ENCODE assay signal across 1 cellular context in the genomic region with DNA sequence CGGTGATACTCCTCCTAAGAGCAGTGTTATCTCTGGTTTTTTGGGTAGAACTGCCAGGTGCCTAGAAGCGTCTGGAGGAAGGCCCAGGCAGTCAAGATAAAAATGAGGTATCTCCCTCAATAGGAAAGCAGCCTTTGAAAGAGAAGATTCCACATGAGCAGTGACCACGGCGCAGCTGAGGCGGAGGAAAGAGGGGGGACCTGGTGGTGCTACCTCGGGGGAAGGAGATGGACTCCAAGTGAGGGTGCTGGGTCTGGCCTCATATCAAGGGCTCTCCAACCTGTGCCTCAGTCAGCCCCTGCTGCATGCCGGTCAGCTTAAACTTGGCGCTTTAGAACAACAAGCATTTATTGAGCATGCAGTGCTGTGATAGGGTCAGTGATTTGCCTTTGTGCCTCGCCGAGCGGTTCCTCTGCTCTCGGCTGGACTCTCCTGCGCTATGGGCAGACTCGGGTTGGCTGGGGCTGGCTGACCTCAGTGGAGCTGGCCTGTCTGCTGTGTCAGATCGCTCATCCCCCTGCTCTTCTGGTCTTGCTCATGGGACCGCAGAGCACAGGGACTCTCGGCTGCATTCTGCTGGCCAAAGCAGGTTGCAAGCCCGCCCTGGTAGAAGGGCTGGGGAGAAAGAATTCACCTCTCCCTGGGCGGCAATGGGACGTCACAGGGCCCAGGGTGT.
TF ChIP-seq lines count a peak whose summit lies in the region.

No MANE protein-coding gene starts in this region.

TF ChIP-seq in K562, 482 proteins besides CTCF, POLR2A, EP300 and RAD21 (continued from another document):
- TF ChIP-seq, protein P1, sequence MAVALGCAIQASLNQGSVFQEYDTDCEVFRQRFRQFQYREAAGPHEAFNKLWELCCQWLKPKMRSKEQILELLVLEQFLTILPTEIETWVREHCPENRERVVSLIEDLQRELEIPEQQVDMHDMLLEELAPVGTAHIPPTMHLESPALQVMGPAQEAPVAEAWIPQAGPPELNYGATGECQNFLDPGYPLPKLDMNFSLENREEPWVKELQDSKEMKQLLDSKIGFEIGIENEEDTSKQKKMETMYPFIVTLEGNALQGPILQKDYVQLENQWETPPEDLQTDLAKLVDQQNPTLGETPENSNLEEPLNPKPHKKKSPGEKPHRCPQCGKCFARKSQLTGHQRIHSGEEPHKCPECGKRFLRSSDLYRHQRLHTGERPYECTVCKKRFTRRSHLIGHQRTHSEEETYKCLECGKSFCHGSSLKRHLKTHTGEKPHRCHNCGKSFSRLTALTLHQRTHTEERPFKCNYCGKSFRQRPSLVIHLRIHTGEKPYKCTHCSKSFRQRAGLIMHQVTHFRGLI (CRISPR knock-in tag; IDR thresholded peaks at IDR 0.05) = no peak
- TF ChIP-seq, protein P2, sequence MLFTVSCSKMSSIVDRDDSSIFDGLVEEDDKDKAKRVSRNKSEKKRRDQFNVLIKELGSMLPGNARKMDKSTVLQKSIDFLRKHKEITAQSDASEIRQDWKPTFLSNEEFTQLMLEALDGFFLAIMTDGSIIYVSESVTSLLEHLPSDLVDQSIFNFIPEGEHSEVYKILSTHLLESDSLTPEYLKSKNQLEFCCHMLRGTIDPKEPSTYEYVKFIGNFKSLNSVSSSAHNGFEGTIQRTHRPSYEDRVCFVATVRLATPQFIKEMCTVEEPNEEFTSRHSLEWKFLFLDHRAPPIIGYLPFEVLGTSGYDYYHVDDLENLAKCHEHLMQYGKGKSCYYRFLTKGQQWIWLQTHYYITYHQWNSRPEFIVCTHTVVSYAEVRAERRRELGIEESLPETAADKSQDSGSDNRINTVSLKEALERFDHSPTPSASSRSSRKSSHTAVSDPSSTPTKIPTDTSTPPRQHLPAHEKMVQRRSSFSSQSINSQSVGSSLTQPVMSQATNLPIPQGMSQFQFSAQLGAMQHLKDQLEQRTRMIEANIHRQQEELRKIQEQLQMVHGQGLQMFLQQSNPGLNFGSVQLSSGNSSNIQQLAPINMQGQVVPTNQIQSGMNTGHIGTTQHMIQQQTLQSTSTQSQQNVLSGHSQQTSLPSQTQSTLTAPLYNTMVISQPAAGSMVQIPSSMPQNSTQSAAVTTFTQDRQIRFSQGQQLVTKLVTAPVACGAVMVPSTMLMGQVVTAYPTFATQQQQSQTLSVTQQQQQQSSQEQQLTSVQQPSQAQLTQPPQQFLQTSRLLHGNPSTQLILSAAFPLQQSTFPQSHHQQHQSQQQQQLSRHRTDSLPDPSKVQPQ (CRISPR knock-in tag; IDR thresholded peaks at IDR 0.05; ENCODE audit: borderline replicate concordance) = no peak
- TF ChIP-seq, protein P3, sequence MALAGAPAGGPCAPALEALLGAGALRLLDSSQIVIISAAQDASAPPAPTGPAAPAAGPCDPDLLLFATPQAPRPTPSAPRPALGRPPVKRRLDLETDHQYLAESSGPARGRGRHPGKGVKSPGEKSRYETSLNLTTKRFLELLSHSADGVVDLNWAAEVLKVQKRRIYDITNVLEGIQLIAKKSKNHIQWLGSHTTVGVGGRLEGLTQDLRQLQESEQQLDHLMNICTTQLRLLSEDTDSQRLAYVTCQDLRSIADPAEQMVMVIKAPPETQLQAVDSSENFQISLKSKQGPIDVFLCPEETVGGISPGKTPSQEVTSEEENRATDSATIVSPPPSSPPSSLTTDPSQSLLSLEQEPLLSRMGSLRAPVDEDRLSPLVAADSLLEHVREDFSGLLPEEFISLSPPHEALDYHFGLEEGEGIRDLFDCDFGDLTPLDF (CRISPR knock-in tag; IDR thresholded peaks at IDR 0.05) = no peak
